ENCODE assay signal across 8 cellular contexts in the genomic region with DNA sequence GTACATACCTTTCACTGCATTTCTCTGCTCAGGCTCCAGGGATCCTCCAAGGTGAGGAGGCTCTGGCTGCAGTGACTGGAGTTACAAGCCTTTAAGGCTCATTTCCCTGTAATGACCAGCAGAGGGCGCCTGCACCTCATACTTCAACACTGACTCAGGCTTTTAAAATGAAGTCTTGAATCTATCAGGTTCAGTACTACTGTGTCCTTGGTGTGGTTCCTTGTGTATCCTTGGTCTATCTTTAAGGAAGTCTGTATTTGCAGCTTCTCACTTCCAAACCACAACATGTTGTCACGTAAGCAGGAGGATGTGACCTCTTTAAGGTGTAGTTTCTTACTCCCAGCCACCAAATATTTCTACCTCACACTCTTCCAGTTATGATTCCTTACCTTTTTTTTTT. TPM values are rescaled to one million over a fixed set of nuclear protein-coding genes. Genes with fewer than 3 reads are reported as not detected.
DNase-seq lines count a peak whose midpoint lies in the region; ATAC-seq and TF ChIP-seq lines count a peak whose summit lies in the region.

No MANE protein-coding gene starts in this region.

- ATAC-seq in GM19455 (IDR thresholded peaks at IDR 0.05; ENCODE audit: unreplicated experiment) (peak; percentile 84), HG03520 (IDR thresholded peaks at IDR 0.05; ENCODE audit: unreplicated experiment) (peak; percentile 82)

- H3K27me3 ChIP-seq in dorsolateral prefrontal cortex, result no peaks in the 10 kb centered on the region

- intact Hi-C loops in dorsolateral prefrontal cortex (cut with DNase I), result loop anchor here (1.0 to 5.0 kb wide), 3 partner anchors 249 to 325 kb away; no protein-coding TSS in a partner anchor

- DNase-seq in COLO829 (ENCODE audit: low spot score), result peak; percentile 88
- peak; percentile 50 for DNase-seq in NCI-H526 treated with DMSO at 0.1 percent for 48 hours (lab: John Stamatoyannopoulos, UW)
- DNase-seq in activated CD4-positive, alpha-beta T cell treated with anti-CD3 and anti-CD28 coated beads, Interleukin-2, amount 50 U/mL, for 24 hours (ENCODE audit: low read depth in 1 of 2, low spot score in 1 of 2), result peak; percentile 33 to 59
- DNase-seq in dorsolateral prefrontal cortex, result peak; percentile 47 to 87 (median 74)
- peak; percentile 85 to 87 for DNase-seq in lung microvascular endothelial cell (ENCODE audit: low read depth in 2 of 2)
- peak; percentile 22 for DNase-seq in stimulated activated CD8-positive, alpha-beta memory T cell treated with anti-CD3 and anti-CD28 coated beads, Interleukin-15, amount 100 ng/mL, for 24 hours (ENCODE audit: low read depth)

- H3K4me3 ChIP-seq in dorsolateral prefrontal cortex, result no peak overlapping the region

- H3K27ac ChIP-seq in dorsolateral prefrontal cortex, result no peak overlapping the region

- TF ChIP-seq CTCF in dorsolateral prefrontal cortex (IDR thresholded peaks at IDR 0.05 in 54 of 56, conservative IDR thresholded peaks at IDR 0.05 in 2 of 56; ENCODE audit: low read depth in 1 of 56, partially characterized antibody in 56 of 56), result peak; percentile 82 to 99 (median 95)

RNA-seq across cellular contexts. Expression of a gene that starts 43.1 kb away (rescaled TPM):
- total RNA-seq in dorsolateral prefrontal cortex (10 to 100 TPM in 114 of 120 experiments, 1 to 10 TPM in 6; 5.6 to 33.8 (median 19.0) TPM), lung microvascular endothelial cell (0.60 and 1.7 TPM in 2 replicates)

Comparison
In these comparisons a context has a peak if more than half of its experiments do, and no peak if none do; other contexts are left out.
1. DNase-seq: peak in every context shown above with its lines; median percentile 88 in COLO829; 86 in lung microvascular endothelial cell; 74 in dorsolateral prefrontal cortex; 50 in NCI-H526 treated with DMSO at 0.1 percent for 48 hours; 46 in activated CD4-positive, alpha-beta T cell treated with anti-CD3 and anti-CD28 coated beads, Interleukin-2, amount 50 U/mL, for 24 hours; 22 in stimulated activated CD8-positive, alpha-beta memory T cell treated with anti-CD3 and anti-CD28 coated beads, Interleukin-15, amount 100 ng/mL, for 24 hours.